In genomic region chr1:84504580-84505021, GRCh38 we compare ENCODE assay signal across 8 cellular contexts. TPM values are rescaled to one million over a fixed set of nuclear protein-coding genes. Genes with fewer than 3 reads are reported as not detected.
DNase-seq lines count a peak whose midpoint lies in the region; ATAC-seq, FAIRE-seq and TF ChIP-seq lines count a peak whose summit lies in the region.

No MANE protein-coding gene starts in this region.

- H3K4me1 Mint-ChIP-seq in activated CD8-positive, alpha-beta memory T cell treated with anti-CD3 and anti-CD28 coated beads, Interleukin-2, amount 10 ng/mL, durations not matched to agents 7 days and 5 days = peaks cover 41% of the 10 kb centered on the region

- peak; percentile 45 for FAIRE-seq in RCC 7860 (lab: Jason Lieb, UNC)

- no peak for ATAC-seq in activated CD8-positive, alpha-beta memory T cell treated with anti-CD3 and anti-CD28 coated beads, Interleukin-2, amount 10 ng/mL, durations not matched to agents 7 days and 5 days
- no peak for ATAC-seq in GM19023 (IDR thresholded peaks at IDR 0.05; ENCODE audit: unreplicated experiment)
- no peak for ATAC-seq in HG03439 (IDR thresholded peaks at IDR 0.05; ENCODE audit: unreplicated experiment)

- no peaks in the 10 kb centered on the region for H3K9me3 Mint-ChIP-seq in activated CD8-positive, alpha-beta memory T cell treated with anti-CD3 and anti-CD28 coated beads, Interleukin-2, amount 10 ng/mL, durations not matched to agents 7 days and 5 days (ENCODE audit: low read depth)

- H3K27me3 Mint-ChIP-seq in activated CD8-positive, alpha-beta memory T cell treated with anti-CD3 and anti-CD28 coated beads, Interleukin-2, amount 10 ng/mL, durations not matched to agents 7 days and 5 days = no peaks in the 10 kb centered on the region

- peaks cover 45% of the 10 kb centered on the region for H3K36me3 Mint-ChIP-seq in activated CD8-positive, alpha-beta memory T cell treated with anti-CD3 and anti-CD28 coated beads, Interleukin-2, amount 10 ng/mL, durations not matched to agents 7 days and 5 days

- WGBS in lower leg skin, 2 donors = 11 to 13% methylated on average over 6 of the region's 6 CpGs

- peak overlapping the region; percentile 98 for H3K27ac Mint-ChIP-seq in activated CD8-positive, alpha-beta memory T cell treated with anti-CD3 and anti-CD28 coated beads, Interleukin-2, amount 10 ng/mL, durations not matched to agents 7 days and 5 days

- peak overlapping the region; percentile 96 for H3K4me3 Mint-ChIP-seq in activated CD8-positive, alpha-beta memory T cell treated with anti-CD3 and anti-CD28 coated beads, Interleukin-2, amount 10 ng/mL, durations not matched to agents 7 days and 5 days

- no peak for DNase-seq in activated CD8-positive, alpha-beta memory T cell treated with anti-CD3 and anti-CD28 coated beads, Interleukin-2, amount 10 ng/mL, durations not matched to agents 7 days and 5 days
- DNase-seq in activated CD8-positive, alpha-beta memory T cell treated with anti-CD3 and anti-CD28 coated beads, Interleukin-2, amount 50 U/mL, for 48 hours = no peak
- DNase-seq in RCC 7860 (ENCODE audit: low spot score) (peak; percentile 39), epithelial cell of esophagus (ENCODE audit: low read depth) (peak; percentile 29), non-pigmented ciliary epithelial cell (ENCODE audit: low read depth) (peak; percentile 48), lower leg skin (ENCODE audit: low spot score in 2 of 2) (no peak)

- TF ChIP-seq CTCF in epithelial cell of esophagus (IDR thresholded peaks at IDR 0.05; ENCODE audit: insufficient read depth, low read depth, low read length, missing control alignments) = no peak
- no peak for TF ChIP-seq CTCF in lower leg skin (IDR thresholded peaks at IDR 0.05)

- H3K4me3 ChIP-seq in epithelial cell of esophagus (ENCODE audit: low read length) (peak overlapping the region; percentile 88), lower leg skin (ENCODE audit: low read depth, poor library complexity, severe bottlenecking) (no peak overlapping the region)

- intact Hi-C loops in lower leg skin (cut with DNase I; ENCODE audit: low total_unique reads) = no loop called here

- TF ChIP-seq POLR2A in lower leg skin (IDR thresholded peaks at IDR 0.05) = no peak

- CTCF ChIA-PET in activated CD8-positive, alpha-beta memory T cell treated with anti-CD3 and anti-CD28 coated beads, Interleukin-2, amount 10 ng/mL, durations not matched to agents 7 days and 5 days (lab: Charles Lee) = interaction anchor here (0.9 to 2.5 kb wide), 6 partner anchors 62 to 249 kb away, joined by 3 to 15 read pairs (median 5); partner anchors contain the start of gene CTBS

RNA-seq across cellular contexts. Expression of gene SPATA1, which starts 1.6 kb away (rescaled TPM):
- 1 to 10 TPM; 2.1 to 6.1 TPM for total RNA-seq in activated CD8-positive, alpha-beta memory T cell treated with anti-CD3 and anti-CD28 coated beads, Interleukin-2, amount 10 ng/mL, durations not matched to agents 7 days and 5 days
- under 1 TPM in 1 of 4 donors, not detected in 3; 0.13 TPM for total RNA-seq in lower leg skin

RNA-seq across cellular contexts. Expression of gene GNG5, which starts 1.8 kb away (rescaled TPM):
- total RNA-seq in activated CD8-positive, alpha-beta memory T cell treated with anti-CD3 and anti-CD28 coated beads, Interleukin-2, amount 10 ng/mL, durations not matched to agents 7 days and 5 days = 100 to 1,000 TPM; 103 to 114 TPM
- total RNA-seq in lower leg skin = 10 to 100 TPM; 37.7 to 78.9 (median 58.6) TPM

RNA-seq across cellular contexts. Expression of gene RPF1, which starts 25.5 kb away (rescaled TPM):
- total RNA-seq in activated CD8-positive, alpha-beta memory T cell treated with anti-CD3 and anti-CD28 coated beads, Interleukin-2, amount 10 ng/mL, durations not matched to agents 7 days and 5 days = 10 to 100 TPM; 29.7 to 43.2 TPM
- total RNA-seq in lower leg skin = 10 to 100 TPM; 30.8 to 46.0 (median 37.6) TPM

Comparison
In these comparisons a context has a peak if more than half of its experiments do, and no peak if none do; other contexts are left out.
1. DNase-seq: peak in RCC 7860 (single experiment), epithelial cell of esophagus (single experiment) and non-pigmented ciliary epithelial cell (single experiment); none in activated CD8-positive, alpha-beta memory T cell treated with anti-CD3 and anti-CD28 coated beads, Interleukin-2, amount 10 ng/mL, durations not matched to agents 7 days and 5 days (single experiment), activated CD8-positive, alpha-beta memory T cell treated with anti-CD3 and anti-CD28 coated beads, Interleukin-2, amount 50 U/mL, for 48 hours (single experiment) and lower leg skin (0 of 2).